ENCODE assay signal across 1 cellular context in the genomic region with DNA sequence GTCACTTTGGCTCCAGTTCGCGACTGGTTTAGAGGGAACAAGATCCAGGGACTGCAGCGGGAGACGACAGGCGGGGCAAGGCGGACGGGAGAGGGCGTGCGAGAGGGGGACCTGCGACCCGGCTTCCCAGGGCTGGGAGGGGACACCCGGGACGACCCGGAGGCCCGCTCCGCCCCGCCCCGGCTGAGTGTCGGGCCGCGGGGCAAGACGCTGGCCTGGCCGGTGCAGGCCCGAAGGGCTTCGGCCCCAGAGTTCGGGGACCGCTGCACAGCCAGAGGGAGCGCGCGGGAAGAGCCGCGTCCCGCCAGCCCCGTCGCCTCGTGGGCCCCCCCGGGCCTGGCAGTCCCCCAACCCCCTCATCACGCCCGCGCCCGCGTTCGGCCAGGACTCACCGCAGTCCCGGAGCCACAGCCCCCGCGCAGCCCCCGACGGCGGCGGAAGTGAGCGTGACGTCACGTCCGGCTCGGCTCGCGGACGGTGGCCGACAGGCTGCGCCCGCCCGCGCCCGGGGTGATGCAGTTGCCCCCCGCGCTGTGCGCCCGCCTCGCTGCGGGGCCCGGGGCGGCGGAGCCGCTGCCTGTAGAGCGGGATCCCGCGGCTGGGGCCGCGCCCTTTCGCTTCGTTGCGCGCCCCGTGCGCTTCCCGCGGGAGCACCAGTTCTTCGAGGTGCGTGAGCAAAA.
TF ChIP-seq lines count a peak whose summit lies in the region.

A gene with protein sequence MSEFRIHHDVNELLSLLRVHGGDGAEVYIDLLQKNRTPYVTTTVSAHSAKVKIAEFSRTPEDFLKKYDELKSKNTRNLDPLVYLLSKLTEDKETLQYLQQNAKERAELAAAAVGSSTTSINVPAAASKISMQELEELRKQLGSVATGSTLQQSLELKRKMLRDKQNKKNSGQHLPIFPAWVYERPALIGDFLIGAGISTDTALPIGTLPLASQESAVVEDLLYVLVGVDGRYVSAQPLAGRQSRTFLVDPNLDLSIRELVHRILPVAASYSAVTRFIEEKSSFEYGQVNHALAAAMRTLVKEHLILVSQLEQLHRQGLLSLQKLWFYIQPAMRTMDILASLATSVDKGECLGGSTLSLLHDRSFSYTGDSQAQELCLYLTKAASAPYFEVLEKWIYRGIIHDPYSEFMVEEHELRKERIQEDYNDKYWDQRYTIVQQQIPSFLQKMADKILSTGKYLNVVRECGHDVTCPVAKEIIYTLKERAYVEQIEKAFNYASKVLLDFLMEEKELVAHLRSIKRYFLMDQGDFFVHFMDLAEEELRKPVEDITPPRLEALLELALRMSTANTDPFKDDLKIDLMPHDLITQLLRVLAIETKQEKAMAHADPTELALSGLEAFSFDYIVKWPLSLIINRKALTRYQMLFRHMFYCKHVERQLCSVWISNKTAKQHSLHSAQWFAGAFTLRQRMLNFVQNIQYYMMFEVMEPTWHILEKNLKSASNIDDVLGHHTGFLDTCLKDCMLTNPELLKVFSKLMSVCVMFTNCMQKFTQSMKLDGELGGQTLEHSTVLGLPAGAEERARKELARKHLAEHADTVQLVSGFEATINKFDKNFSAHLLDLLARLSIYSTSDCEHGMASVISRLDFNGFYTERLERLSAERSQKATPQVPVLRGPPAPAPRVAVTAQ (minus strand): TSS at position 442 of the 680 bp plus-strand sequence. CDS start 5,931 bp downstream, outside the sequence.
A gene with protein sequence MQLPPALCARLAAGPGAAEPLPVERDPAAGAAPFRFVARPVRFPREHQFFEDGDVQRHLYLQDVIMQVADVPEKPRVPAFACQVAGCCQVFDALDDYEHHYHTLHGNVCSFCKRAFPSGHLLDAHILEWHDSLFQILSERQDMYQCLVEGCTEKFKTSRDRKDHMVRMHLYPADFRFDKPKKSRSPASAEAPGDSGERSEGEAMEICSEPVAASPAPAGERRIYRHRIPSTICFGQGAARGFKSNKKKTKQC (plus strand): TSS at position 484 of the 680 bp plus-strand sequence. CDS start 30 bp downstream, at position 514.

TF ChIP-seq in K562, 482 proteins besides CTCF, POLR2A, EP300 and RAD21 (continued from another document and continues in another):
- TF ChIP-seq, protein P1, sequence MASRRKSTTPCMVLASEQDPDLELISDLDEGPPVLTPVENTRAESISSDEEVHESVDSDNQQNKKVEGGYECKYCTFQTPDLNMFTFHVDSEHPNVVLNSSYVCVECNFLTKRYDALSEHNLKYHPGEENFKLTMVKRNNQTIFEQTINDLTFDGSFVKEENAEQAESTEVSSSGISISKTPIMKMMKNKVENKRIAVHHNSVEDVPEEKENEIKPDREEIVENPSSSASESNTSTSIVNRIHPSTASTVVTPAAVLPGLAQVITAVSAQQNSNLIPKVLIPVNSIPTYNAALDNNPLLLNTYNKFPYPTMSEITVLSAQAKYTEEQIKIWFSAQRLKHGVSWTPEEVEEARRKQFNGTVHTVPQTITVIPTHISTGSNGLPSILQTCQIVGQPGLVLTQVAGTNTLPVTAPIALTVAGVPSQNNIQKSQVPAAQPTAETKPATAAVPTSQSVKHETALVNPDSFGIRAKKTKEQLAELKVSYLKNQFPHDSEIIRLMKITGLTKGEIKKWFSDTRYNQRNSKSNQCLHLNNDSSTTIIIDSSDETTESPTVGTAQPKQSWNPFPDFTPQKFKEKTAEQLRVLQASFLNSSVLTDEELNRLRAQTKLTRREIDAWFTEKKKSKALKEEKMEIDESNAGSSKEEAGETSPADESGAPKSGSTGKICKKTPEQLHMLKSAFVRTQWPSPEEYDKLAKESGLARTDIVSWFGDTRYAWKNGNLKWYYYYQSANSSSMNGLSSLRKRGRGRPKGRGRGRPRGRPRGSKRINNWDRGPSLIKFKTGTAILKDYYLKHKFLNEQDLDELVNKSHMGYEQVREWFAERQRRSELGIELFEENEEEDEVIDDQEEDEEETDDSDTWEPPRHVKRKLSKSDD (conservative IDR thresholded peaks at IDR 0.05; ENCODE audit: low read length), result no peak
- TF ChIP-seq, protein P2, sequence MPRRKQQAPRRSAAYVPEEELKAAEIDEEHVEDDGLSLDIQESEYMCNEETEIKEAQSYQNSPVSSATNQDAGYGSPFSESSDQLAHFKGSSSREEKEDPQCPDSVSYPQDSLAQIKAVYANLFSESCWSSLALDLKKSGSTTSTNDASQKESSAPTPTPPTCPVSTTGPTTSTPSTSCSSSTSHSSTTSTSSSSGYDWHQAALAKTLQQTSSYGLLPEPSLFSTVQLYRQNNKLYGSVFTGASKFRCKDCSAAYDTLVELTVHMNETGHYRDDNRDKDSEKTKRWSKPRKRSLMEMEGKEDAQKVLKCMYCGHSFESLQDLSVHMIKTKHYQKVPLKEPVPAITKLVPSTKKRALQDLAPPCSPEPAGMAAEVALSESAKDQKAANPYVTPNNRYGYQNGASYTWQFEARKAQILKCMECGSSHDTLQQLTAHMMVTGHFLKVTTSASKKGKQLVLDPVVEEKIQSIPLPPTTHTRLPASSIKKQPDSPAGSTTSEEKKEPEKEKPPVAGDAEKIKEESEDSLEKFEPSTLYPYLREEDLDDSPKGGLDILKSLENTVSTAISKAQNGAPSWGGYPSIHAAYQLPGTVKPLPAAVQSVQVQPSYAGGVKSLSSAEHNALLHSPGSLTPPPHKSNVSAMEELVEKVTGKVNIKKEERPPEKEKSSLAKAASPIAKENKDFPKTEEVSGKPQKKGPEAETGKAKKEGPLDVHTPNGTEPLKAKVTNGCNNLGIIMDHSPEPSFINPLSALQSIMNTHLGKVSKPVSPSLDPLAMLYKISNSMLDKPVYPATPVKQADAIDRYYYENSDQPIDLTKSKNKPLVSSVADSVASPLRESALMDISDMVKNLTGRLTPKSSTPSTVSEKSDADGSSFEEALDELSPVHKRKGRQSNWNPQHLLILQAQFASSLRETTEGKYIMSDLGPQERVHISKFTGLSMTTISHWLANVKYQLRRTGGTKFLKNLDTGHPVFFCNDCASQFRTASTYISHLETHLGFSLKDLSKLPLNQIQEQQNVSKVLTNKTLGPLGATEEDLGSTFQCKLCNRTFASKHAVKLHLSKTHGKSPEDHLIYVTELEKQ (CRISPR knock-in tag; IDR thresholded peaks at IDR 0.05), result no peak
- TF ChIP-seq ZNF12 (CRISPR knock-in tag; IDR thresholded peaks at IDR 0.05), result no peak
- no peak for TF ChIP-seq HOXB6 (CRISPR knock-in tag; IDR thresholded peaks at IDR 0.05; ENCODE audit: borderline replicate concordance)
- TF ChIP-seq SRSF1 (IDR thresholded peaks at IDR 0.05; ENCODE audit: low read depth, low read length), result no peak
- TF ChIP-seq GTF2A2 (tag; IDR thresholded peaks at IDR 0.05), result no peak
- TF ChIP-seq, protein P3, sequence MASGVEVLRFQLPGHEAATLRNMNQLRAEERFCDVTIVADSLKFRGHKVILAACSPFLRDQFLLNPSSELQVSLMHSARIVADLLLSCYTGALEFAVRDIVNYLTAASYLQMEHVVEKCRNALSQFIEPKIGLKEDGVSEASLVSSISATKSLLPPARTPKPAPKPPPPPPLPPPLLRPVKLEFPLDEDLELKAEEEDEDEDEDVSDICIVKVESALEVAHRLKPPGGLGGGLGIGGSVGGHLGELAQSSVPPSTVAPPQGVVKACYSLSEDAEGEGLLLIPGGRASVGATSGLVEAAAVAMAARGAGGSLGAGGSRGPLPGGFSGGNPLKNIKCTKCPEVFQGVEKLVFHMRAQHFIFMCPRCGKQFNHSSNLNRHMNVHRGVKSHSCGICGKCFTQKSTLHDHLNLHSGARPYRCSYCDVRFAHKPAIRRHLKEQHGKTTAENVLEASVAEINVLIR (CRISPR knock-in tag; IDR thresholded peaks at IDR 0.05), result peak; percentile 83
- peak; percentile 86 for TF ChIP-seq JUND (IDR thresholded peaks at IDR 0.05; ENCODE audit: borderline replicate concordance, low read depth, low read length)
- TF ChIP-seq JUND (tag; IDR thresholded peaks at IDR 0.05; ENCODE audit: borderline replicate concordance, low read depth, low read length), result peak; percentile 73; the same call in 2 of the 3 replicates
- no peak for TF ChIP-seq RAD51 (IDR thresholded peaks at IDR 0.05; ENCODE audit: borderline replicate concordance, low read depth)
- TF ChIP-seq ZNF583 (CRISPR knock-in tag; IDR thresholded peaks at IDR 0.05), result no peak
- TF ChIP-seq, protein P4, sequence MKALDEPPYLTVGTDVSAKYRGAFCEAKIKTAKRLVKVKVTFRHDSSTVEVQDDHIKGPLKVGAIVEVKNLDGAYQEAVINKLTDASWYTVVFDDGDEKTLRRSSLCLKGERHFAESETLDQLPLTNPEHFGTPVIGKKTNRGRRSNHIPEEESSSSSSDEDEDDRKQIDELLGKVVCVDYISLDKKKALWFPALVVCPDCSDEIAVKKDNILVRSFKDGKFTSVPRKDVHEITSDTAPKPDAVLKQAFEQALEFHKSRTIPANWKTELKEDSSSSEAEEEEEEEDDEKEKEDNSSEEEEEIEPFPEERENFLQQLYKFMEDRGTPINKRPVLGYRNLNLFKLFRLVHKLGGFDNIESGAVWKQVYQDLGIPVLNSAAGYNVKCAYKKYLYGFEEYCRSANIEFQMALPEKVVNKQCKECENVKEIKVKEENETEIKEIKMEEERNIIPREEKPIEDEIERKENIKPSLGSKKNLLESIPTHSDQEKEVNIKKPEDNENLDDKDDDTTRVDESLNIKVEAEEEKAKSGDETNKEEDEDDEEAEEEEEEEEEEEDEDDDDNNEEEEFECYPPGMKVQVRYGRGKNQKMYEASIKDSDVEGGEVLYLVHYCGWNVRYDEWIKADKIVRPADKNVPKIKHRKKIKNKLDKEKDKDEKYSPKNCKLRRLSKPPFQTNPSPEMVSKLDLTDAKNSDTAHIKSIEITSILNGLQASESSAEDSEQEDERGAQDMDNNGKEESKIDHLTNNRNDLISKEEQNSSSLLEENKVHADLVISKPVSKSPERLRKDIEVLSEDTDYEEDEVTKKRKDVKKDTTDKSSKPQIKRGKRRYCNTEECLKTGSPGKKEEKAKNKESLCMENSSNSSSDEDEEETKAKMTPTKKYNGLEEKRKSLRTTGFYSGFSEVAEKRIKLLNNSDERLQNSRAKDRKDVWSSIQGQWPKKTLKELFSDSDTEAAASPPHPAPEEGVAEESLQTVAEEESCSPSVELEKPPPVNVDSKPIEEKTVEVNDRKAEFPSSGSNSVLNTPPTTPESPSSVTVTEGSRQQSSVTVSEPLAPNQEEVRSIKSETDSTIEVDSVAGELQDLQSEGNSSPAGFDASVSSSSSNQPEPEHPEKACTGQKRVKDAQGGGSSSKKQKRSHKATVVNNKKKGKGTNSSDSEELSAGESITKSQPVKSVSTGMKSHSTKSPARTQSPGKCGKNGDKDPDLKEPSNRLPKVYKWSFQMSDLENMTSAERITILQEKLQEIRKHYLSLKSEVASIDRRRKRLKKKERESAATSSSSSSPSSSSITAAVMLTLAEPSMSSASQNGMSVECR (CRISPR knock-in tag; IDR thresholded peaks at IDR 0.05), result no peak
- no peak for TF ChIP-seq NR2C1 (IDR thresholded peaks at IDR 0.05)
- TF ChIP-seq NR2C1 (tag; IDR thresholded peaks at IDR 0.05), result no peak
- TF ChIP-seq, protein P5, sequence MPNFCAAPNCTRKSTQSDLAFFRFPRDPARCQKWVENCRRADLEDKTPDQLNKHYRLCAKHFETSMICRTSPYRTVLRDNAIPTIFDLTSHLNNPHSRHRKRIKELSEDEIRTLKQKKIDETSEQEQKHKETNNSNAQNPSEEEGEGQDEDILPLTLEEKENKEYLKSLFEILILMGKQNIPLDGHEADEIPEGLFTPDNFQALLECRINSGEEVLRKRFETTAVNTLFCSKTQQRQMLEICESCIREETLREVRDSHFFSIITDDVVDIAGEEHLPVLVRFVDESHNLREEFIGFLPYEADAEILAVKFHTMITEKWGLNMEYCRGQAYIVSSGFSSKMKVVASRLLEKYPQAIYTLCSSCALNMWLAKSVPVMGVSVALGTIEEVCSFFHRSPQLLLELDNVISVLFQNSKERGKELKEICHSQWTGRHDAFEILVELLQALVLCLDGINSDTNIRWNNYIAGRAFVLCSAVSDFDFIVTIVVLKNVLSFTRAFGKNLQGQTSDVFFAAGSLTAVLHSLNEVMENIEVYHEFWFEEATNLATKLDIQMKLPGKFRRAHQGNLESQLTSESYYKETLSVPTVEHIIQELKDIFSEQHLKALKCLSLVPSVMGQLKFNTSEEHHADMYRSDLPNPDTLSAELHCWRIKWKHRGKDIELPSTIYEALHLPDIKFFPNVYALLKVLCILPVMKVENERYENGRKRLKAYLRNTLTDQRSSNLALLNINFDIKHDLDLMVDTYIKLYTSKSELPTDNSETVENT (CRISPR knock-in tag; IDR thresholded peaks at IDR 0.05), result no peak
- TF ChIP-seq, protein P6, sequence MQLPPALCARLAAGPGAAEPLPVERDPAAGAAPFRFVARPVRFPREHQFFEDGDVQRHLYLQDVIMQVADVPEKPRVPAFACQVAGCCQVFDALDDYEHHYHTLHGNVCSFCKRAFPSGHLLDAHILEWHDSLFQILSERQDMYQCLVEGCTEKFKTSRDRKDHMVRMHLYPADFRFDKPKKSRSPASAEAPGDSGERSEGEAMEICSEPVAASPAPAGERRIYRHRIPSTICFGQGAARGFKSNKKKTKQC (CRISPR knock-in tag; IDR thresholded peaks at IDR 0.05), result no peak
- peak; percentile 85 for TF ChIP-seq GATAD2B (IDR thresholded peaks at IDR 0.05; ENCODE audit: borderline replicate concordance)
- no peak for TF ChIP-seq MCM5 (IDR thresholded peaks at IDR 0.05; ENCODE audit: low read depth)
- no peak for TF ChIP-seq PHF21A (IDR thresholded peaks at IDR 0.05; ENCODE audit: borderline replicate concordance, low read depth)
- TF ChIP-seq, protein P7, sequence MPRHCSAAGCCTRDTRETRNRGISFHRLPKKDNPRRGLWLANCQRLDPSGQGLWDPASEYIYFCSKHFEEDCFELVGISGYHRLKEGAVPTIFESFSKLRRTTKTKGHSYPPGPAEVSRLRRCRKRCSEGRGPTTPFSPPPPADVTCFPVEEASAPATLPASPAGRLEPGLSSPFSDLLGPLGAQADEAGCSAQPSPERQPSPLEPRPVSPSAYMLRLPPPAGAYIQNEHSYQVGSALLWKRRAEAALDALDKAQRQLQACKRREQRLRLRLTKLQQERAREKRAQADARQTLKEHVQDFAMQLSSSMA (CRISPR knock-in tag; IDR thresholded peaks at IDR 0.05), result no peak
- TF ChIP-seq, protein P8, sequence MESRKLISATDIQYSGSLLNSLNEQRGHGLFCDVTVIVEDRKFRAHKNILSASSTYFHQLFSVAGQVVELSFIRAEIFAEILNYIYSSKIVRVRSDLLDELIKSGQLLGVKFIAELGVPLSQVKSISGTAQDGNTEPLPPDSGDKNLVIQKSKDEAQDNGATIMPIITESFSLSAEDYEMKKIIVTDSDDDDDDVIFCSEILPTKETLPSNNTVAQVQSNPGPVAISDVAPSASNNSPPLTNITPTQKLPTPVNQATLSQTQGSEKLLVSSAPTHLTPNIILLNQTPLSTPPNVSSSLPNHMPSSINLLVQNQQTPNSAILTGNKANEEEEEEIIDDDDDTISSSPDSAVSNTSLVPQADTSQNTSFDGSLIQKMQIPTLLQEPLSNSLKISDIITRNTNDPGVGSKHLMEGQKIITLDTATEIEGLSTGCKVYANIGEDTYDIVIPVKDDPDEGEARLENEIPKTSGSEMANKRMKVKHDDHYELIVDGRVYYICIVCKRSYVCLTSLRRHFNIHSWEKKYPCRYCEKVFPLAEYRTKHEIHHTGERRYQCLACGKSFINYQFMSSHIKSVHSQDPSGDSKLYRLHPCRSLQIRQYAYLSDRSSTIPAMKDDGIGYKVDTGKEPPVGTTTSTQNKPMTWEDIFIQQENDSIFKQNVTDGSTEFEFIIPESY (CRISPR knock-in tag; IDR thresholded peaks at IDR 0.05), result peak; percentile 46; the same call in 1 of the 2 replicates
- TF ChIP-seq, protein P9, sequence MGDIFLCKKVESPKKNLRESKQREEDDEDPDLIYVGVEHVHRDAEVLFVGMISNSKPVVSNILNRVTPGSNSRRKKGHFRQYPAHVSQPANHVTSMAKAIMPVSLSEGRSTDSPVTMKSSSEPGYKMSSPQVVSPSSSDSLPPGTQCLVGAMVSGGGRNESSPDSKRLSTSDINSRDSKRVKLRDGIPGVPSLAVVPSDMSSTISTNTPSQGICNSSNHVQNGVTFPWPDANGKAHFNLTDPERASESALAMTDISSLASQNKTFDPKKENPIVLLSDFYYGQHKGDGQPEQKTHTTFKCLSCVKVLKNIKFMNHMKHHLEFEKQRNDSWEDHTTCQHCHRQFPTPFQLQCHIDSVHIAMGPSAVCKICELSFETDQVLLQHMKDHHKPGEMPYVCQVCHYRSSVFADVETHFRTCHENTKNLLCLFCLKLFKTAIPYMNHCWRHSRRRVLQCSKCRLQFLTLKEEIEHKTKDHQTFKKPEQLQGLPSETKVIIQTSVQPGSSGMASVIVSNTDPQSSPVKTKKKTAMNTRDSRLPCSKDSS (IDR thresholded peaks at IDR 0.05; ENCODE audit: low read depth, partially characterized antibody), result no peak
- no peak for TF ChIP-seq ELF4 (CRISPR knock-in tag; IDR thresholded peaks at IDR 0.05)
- TF ChIP-seq GABPB1 (CRISPR knock-in tag; IDR thresholded peaks at IDR 0.05), result peak; percentile 83
